Comparison of ENCODE assay signal across 19 cellular contexts in genomic region chr6:148109732-148110131, GRCh38.
DNase-seq lines count a peak whose midpoint lies in the region; ATAC-seq and TF ChIP-seq lines count a peak whose summit lies in the region.
"Had no signal": no experiment of that assay in that cellular context is flagged by ENCODE, and none has a peak within 500 bp of the region (broad histone marks: within the 10 kb centered on the region; RNA-seq: fewer than 3 reads in every experiment).

No MANE protein-coding gene starts in this region.

- intact Hi-C loops in OCI-LY7 (cut with micrococcal nuclease; ENCODE audit: unreplicated experiment) = no loop called here

- no TSS peak for BruUV-seq in OCI-LY7 (replicated peaks; lab: Mats Ljungman, UMichigan)

- H3K9me2 ChIP-seq in OCI-LY7 (ENCODE audit: insufficient read depth, low read length) = no peaks in the 10 kb centered on the region

- TF ChIP-seq CTCF in LNCaP clone FGC (IDR thresholded peaks at IDR 0.05; ENCODE audit: control insufficient read depth, extremely low read depth, insufficient read depth) (no peak), OCI-LY7 (conservative IDR thresholded peaks at IDR 0.05; ENCODE audit: low read length) (no peak)

- no peaks in the 10 kb centered on the region for H3K9me3 ChIP-seq in OCI-LY7 (ENCODE audit: low read length)
- H3K9me3 ChIP-seq: pancreas had no signal

- H2AFZ ChIP-seq in OCI-LY7 (ENCODE audit: low read length) = no peak overlapping the region

- H3K4me2 ChIP-seq in OCI-LY7 (ENCODE audit: low read length) = no peak overlapping the region

- CTCF ChIA-PET in OCI-LY7 (lab: Charles Lee; ENCODE audit: unreplicated experiment) = no interaction called here

- no peak overlapping the region for H3K27ac ChIP-seq in OCI-LY7 (ENCODE audit: low read depth, low read length, poor library complexity, severe bottlenecking)
- H3K27ac ChIP-seq: gastroesophageal sphincter, pancreas, VCaP had no signal

- no peak overlapping the region for H3K4me3 ChIP-seq in LNCaP clone FGC (ENCODE audit: low read depth, low read length)
- no peak overlapping the region for H3K4me3 ChIP-seq in OCI-LY7 (ENCODE audit: low read depth, low read length, poor library complexity, severe bottlenecking)
- H3K4me3 ChIP-seq: gastroesophageal sphincter, pancreas had no signal

- H4K20me1 ChIP-seq in OCI-LY7 (ENCODE audit: insufficient read depth, low read length) = no peaks in the 10 kb centered on the region

- ATAC-seq in GM18502 (IDR thresholded peaks at IDR 0.05; ENCODE audit: poor library complexity, unreplicated experiment) (no peak), HG02981 (IDR thresholded peaks at IDR 0.05; ENCODE audit: unreplicated experiment) (no peak)
- ATAC-seq: activated T-cell treated with anti-CD3 and anti-CD28 coated beads, Interleukin-2, amount 50 U/mL, for 4 hours; gastroesophageal sphincter; pancreas; T-cell had no signal

- H3K4me1 ChIP-seq in OCI-LY7 (ENCODE audit: insufficient read depth, low read length, poor library complexity, severe bottlenecking) = no peaks in the 10 kb centered on the region
- H3K4me1 ChIP-seq: gastroesophageal sphincter, pancreas had no signal

- DNase-seq in COR-L47 (lab: John Stamatoyannopoulos, UW) (peak; percentile 40), LNCaP clone FGC (ENCODE audit: low read depth) (peak; percentile 46), NCI-H524 (lab: John Stamatoyannopoulos, UW) (peak; percentile 90 to 95), iPS-NIHi11 (ENCODE audit: low spot score) (peak; percentile 17), SW 1271 (lab: John Stamatoyannopoulos, UW) (no peak), OCI-LY7 (ENCODE audit: low spot score) (no peak)
- DNase-seq: activated CD4-positive, alpha-beta memory T cell treated with anti-CD3 and anti-CD28 coated beads, Interleukin-2, amount 10 ng/mL, durations not matched to agents 7 days and 5 days; activated T-cell treated with anti-CD3 and anti-CD28 coated beads, Interleukin-2, amount 50 U/mL, for 4 hours; CD4-positive, alpha-beta T cell; cortex of kidney; KBM-7; NCI-H1092 treated with DMSO at 0.1 percent for 48 hours; stimulated activated CD4-positive, alpha-beta T cell treated with anti-CD3 and anti-CD28 coated beads, Interleukin-4, amount 100 ng/mL, for 1 hour; T-cell had no signal

- no peaks in the 10 kb centered on the region for H3K36me3 ChIP-seq in OCI-LY7 (ENCODE audit: insufficient read depth, low read length)
- H3K36me3 ChIP-seq: gastroesophageal sphincter, pancreas had no signal

- no peaks in the 10 kb centered on the region for H3K79me2 ChIP-seq in OCI-LY7 (ENCODE audit: insufficient read depth, low read depth, low read length)

- POLR2A ChIA-PET in OCI-LY7 (lab: Charles Lee) = no interaction called here

Comparison
In these comparisons a context has a peak if more than half of its experiments do, and no peak if none do; other contexts are left out.
1. DNase-seq: peak in COR-L47 (single experiment), LNCaP clone FGC (single experiment), NCI-H524 (2 of 2) and iPS-NIHi11 (single experiment); none in SW 1271 (0 of 2) and OCI-LY7 (single experiment).